Comparison of ENCODE assay signal across 14 cellular contexts in the genomic region with DNA sequence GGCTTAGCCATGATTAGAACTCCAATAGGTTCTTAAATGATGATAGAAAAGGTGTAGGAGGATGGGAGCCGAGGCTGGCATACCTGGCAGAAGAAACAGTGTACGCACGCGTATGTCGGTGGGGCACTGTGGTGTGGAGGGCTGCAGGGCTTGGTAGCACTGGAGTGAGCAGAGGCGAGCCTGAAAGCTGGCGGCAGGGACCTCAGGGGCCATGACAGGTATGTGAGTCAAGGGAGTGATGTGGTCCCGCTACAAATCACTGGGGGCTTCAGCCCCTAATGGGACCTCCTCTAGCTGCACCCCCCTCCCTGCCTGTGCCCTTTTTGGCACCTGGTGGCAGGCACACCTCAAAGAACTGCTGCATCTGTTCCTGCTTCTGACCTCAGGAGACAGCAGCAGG.
DNase-seq lines count a peak whose midpoint lies in the region; ATAC-seq and TF ChIP-seq lines count a peak whose summit lies in the region.
"Had no signal": no experiment of that assay in that cellular context is flagged by ENCODE, and none has a peak within 500 bp of the region (broad histone marks: within the 10 kb centered on the region; RNA-seq: fewer than 3 reads in every experiment).

No MANE protein-coding gene starts in this region.

- no peak overlapping the region for H4K91ac ChIP-seq in neuronal stem cell (ENCODE audit: low read depth, low read length, poor library complexity)

- no peaks in the 10 kb centered on the region for H3K27me3 Mint-ChIP-seq in activated CD4-positive, alpha-beta T cell treated with anti-CD3 and anti-CD28 coated beads for 36 hours
- no peaks in the 10 kb centered on the region for H3K27me3 Mint-ChIP-seq in type B pancreatic cell

- peak overlapping the region; percentile 85 for H3K4me2 ChIP-seq in Karpas-422 (ENCODE audit: low read depth, low read length, poor library complexity, severe bottlenecking)
- H3K4me2 ChIP-seq in neuronal stem cell (ENCODE audit: insufficient read depth, low read length, poor library complexity, severe bottlenecking): no peak overlapping the region
- H3K4me2 ChIP-seq: A549 had no signal

- H4K20me1 ChIP-seq in Karpas-422 (ENCODE audit: insufficient read depth, low read depth, low read length): no peaks in the 10 kb centered on the region

- no peak overlapping the region for H2BK15ac ChIP-seq in neuronal stem cell (ENCODE audit: low read length)

- no peaks in the 10 kb centered on the region for H3K36me3 Mint-ChIP-seq in activated CD4-positive, alpha-beta T cell treated with anti-CD3 and anti-CD28 coated beads for 36 hours (ENCODE audit: low read depth)
- H3K36me3 Mint-ChIP-seq in type B pancreatic cell: peaks cover 5% of the 10 kb centered on the region

- no peak overlapping the region for H2BK12ac ChIP-seq in neuronal stem cell (ENCODE audit: low read length)

- H3K27ac ChIP-seq in Karpas-422 (ENCODE audit: low read length) (peak overlapping the region; percentile 99), cingulate gyrus (ENCODE audit: low read depth, low read length) (peak overlapping the region; percentile 78), neuronal stem cell (replicated peaks; ENCODE audit: low read length) (no peak overlapping the region)
- H3K27ac ChIP-seq: A549 had no signal

- H3K27ac Mint-ChIP-seq in activated CD4-positive, alpha-beta T cell treated with anti-CD3 and anti-CD28 coated beads for 36 hours: peak overlapping the region; percentile 83
- H3K27ac Mint-ChIP-seq in type B pancreatic cell: no peak overlapping the region

- H3K79me1 ChIP-seq in neuronal stem cell (ENCODE audit: low read depth, low read length): peaks cover 15% of the 10 kb centered on the region

- H2BK120ac ChIP-seq in neuronal stem cell (ENCODE audit: low read depth, low read length): no peak overlapping the region

- H2AFZ ChIP-seq in Karpas-422 (ENCODE audit: low read length): no peak overlapping the region
- H2AFZ ChIP-seq in neuronal stem cell (ENCODE audit: low read length): no peak overlapping the region

- no peak for ATAC-seq in activated CD4-positive, alpha-beta T cell treated with anti-CD3 and anti-CD28 coated beads for 36 hours
- no peak for ATAC-seq in GM19455 (IDR thresholded peaks at IDR 0.05; ENCODE audit: unreplicated experiment)
- ATAC-seq: A549 had no signal

- H3K27me3 ChIP-seq in Karpas-422 (ENCODE audit: low read length): no peaks in the 10 kb centered on the region
- no peaks in the 10 kb centered on the region for H3K27me3 ChIP-seq in neuronal stem cell (ENCODE audit: control insufficient read depth in 3 of 3, insufficient read depth in 3 of 3, low read depth in 1 of 3, low read length in 3 of 3)
- H3K27me3 ChIP-seq: esophagus squamous epithelium, tibial nerve had no signal

- no peak overlapping the region for H3K18ac ChIP-seq in neuronal stem cell (ENCODE audit: low read length)

- no peaks in the 10 kb centered on the region for H3K9me2 ChIP-seq in Karpas-422 (replicated peaks; ENCODE audit: insufficient read depth, low read length)

- no peaks in the 10 kb centered on the region for H3K9me3 Mint-ChIP-seq in activated CD4-positive, alpha-beta T cell treated with anti-CD3 and anti-CD28 coated beads for 36 hours (ENCODE audit: low read depth)
- no peaks in the 10 kb centered on the region for H3K9me3 Mint-ChIP-seq in type B pancreatic cell

- H3K14ac ChIP-seq in neuronal stem cell (ENCODE audit: low read length): no peak overlapping the region

- no CpG with 5 or more reads among the region's 8 CpGs for WGBS in neuronal stem cell (ENCODE audit: extremely low coverage in 2 of 2, insufficient read length in 2 of 2, insufficient replicate concordance in 1 of 2), 2 donors

- peak overlapping the region; percentile 81 for H3K9ac ChIP-seq in Karpas-422 (ENCODE audit: low read length)
- H3K9ac ChIP-seq in neuronal stem cell (ENCODE audit: low read depth, low read length, poor library complexity): no peak overlapping the region

- H2AK5ac ChIP-seq in neuronal stem cell (ENCODE audit: low read depth, low read length): peak overlapping the region; percentile 21

- no peaks in the 10 kb centered on the region for H3K36me3 ChIP-seq in Karpas-422 (ENCODE audit: insufficient read depth, low read length)
- H3K36me3 ChIP-seq in neuronal stem cell (replicated peaks in 1 of 2; ENCODE audit: control insufficient read depth in 2 of 2, insufficient read depth in 2 of 2, low read length in 2 of 2): peaks cover 2 to 28% of the 10 kb centered on the region in 2 donors
- H3K36me3 ChIP-seq: tibial nerve had no signal

- CTCF ChIA-PET in activated CD4-positive, alpha-beta T cell treated with anti-CD3 and anti-CD28 coated beads for 36 hours (lab: Charles Lee): interaction anchor here (0.7 to 0.8 kb wide), 2 partner anchors 43 to 213 kb away, joined by 3 read pairs; no protein-coding TSS in a partner anchor

- no peak for TF ChIP-seq CTCF in type B pancreatic cell (conservative IDR thresholded peaks at IDR 0.05)

- H2BK5ac ChIP-seq in neuronal stem cell (ENCODE audit: low read length): no peak overlapping the region

- H3K9me3 ChIP-seq in Karpas-422 (ENCODE audit: low read length): no peaks in the 10 kb centered on the region
- H3K9me3 ChIP-seq in neuronal stem cell (replicated peaks in 1 of 2; ENCODE audit: control insufficient read depth in 2 of 2, insufficient read depth in 1 of 2, low read depth in 1 of 2, low read length in 2 of 2): no peaks in the 10 kb centered on the region
- H3K9me3 ChIP-seq: A549, esophagus squamous epithelium, tibial nerve had no signal

- intact Hi-C loops in activated CD4-positive, alpha-beta T cell treated with anti-CD3 and anti-CD28 coated beads for 36 hours (cut with DNase I, micrococcal nuclease): no loop called here

- H3K4me1 Mint-ChIP-seq in activated CD4-positive, alpha-beta T cell treated with anti-CD3 and anti-CD28 coated beads for 36 hours: peaks cover 48% of the 10 kb centered on the region
- H3K4me1 Mint-ChIP-seq in type B pancreatic cell (ENCODE audit: unreplicated experiment): peaks cover 60% of the 10 kb centered on the region

- H4K8ac ChIP-seq in neuronal stem cell (ENCODE audit: low read depth, low read length): no peak overlapping the region

- H3K4me3 Mint-ChIP-seq in activated CD4-positive, alpha-beta T cell treated with anti-CD3 and anti-CD28 coated beads for 36 hours: no peak overlapping the region
- H3K4me3 Mint-ChIP-seq in type B pancreatic cell: no peak overlapping the region

- no peak for DNase-seq in activated CD4-positive, alpha-beta T cell treated with anti-CD3 and anti-CD28 coated beads for 36 hours
- no peak for DNase-seq in activated CD4-positive, alpha-beta T cell treated with anti-CD3 and anti-CD28 coated beads for 4 hours
- DNase-seq in Karpas-422 (no peak), neuronal stem cell (ENCODE audit: low spot score) (no peak), type B pancreatic cell (ENCODE audit: extremely low spot score, unreplicated experiment) (no peak)
- DNase-seq in stimulated activated CD4-positive, alpha-beta T cell treated with anti-CD3 and anti-CD28 coated beads, Interleukin-12 subunit alpha, Interleukin-12 subunit beta, amount 100 ng/mL, for 4 hours: no peak
- DNase-seq: activated CD4-positive, alpha-beta T cell treated with anti-CD3 and anti-CD28 coated beads for 48 hours; esophagus squamous epithelium; NCI-H1930; stimulated activated CD4-positive, alpha-beta T cell treated with anti-CD3 and anti-CD28 coated beads, Interleukin-1b, Interleukin-23, amount 100 ng/mL, for 48 hours had no signal

- POLR2A ChIA-PET in activated CD4-positive, alpha-beta T cell treated with anti-CD3 and anti-CD28 coated beads for 36 hours (lab: Charles Lee): interaction anchor here (1.3 kb wide), 1 partner anchor 53 kb away, joined by 5 read pairs; no protein-coding TSS in a partner anchor

- peaks cover 76% of the 10 kb centered on the region for H3K4me1 ChIP-seq in Karpas-422 (ENCODE audit: low read length)
- H3K4me1 ChIP-seq in neuronal stem cell (ENCODE audit: control insufficient read depth in 2 of 2, insufficient read depth in 1 of 2, low read depth in 1 of 2, low read length in 2 of 2): peaks cover 29 to 38% of the 10 kb centered on the region in 2 donors

- H3K79me2 ChIP-seq in Karpas-422 (ENCODE audit: low read length): peaks cover 43% of the 10 kb centered on the region

- H3K4me3 ChIP-seq in Karpas-422 (ENCODE audit: low read length): peak overlapping the region; percentile 70
- no peak overlapping the region for H3K4me3 ChIP-seq in neuronal stem cell (ENCODE audit: low read length in 2 of 2)
- H3K4me3 ChIP-seq: A549, esophagus squamous epithelium, tibial nerve had no signal

- H3K23ac ChIP-seq in neuronal stem cell (ENCODE audit: low read depth, low read length, poor library complexity): no peak overlapping the region

- no peak overlapping the region for H3K4ac ChIP-seq in neuronal stem cell (ENCODE audit: low read length)
